ENCODE assay signal across 8 cellular contexts in genomic region chr20:59222239-59222981, GRCh38. TPM values are rescaled to one million over a fixed set of nuclear protein-coding genes. Genes with fewer than 3 reads are reported as not detected.
A peak's percentile ranks its signal among the peaks of the same experiment; 100 is the strongest.
DNase-seq lines count a peak whose midpoint lies in the region; ATAC-seq and FAIRE-seq lines count a peak whose summit lies in the region.

No MANE protein-coding gene starts in this region.

- WGBS in GM23248 (ENCODE audit: low coverage in 1 of 2, low lambda C conversion rate in 2 of 2, missing lambda C conversion rate in 2 of 2), 2 experiments: 4% methylated on average over 32 to 43 of the region's 47 CpGs
- under 1% methylated on average over 47 of the region's 47 CpGs for WGBS in right cardiac atrium

- peak; percentile 6 for DNase-seq in DMS153 (lab: John Stamatoyannopoulos, UW)
- peak; percentile 86 for DNase-seq in GM23248
- DNase-seq in MV-4-11 (lab: John Stamatoyannopoulos, UW): peak; percentile 64
- DNase-seq in T-helper 2 cell: peak; percentile 60 to 76 (median 69)
- peak in 55 of 58 donors; percentile 13 to 82 (median 50) for DNase-seq in anterior cingulate cortex (lab: John Stamatoyannopoulos, UW)
- peak; percentile 78 to 93 (median 93) for DNase-seq in right cardiac atrium
- DNase-seq in putamen (ENCODE audit: low spot score): peak; percentile 67
- DNase-seq in urothelium cell line (ENCODE audit: low spot score): peak; percentile 93

- no peak for FAIRE-seq in urothelium cell line (lab: Jason Lieb, UNC)

- intact Hi-C loops in right cardiac atrium (cut with DNase I): loop anchor here (2.0 to 10.0 kb wide), 7 partner anchors 128 to 355 kb away; no protein-coding TSS in a partner anchor

- peak overlapping the region; percentile 75 for H3K4me3 ChIP-seq in GM23248
- H3K4me3 ChIP-seq in right cardiac atrium (ENCODE audit: low read length): peak overlapping the region; percentile 67

- no peaks in the 10 kb centered on the region for H3K36me3 ChIP-seq in GM23248 (ENCODE audit: low read depth)

- peaks cover 64% of the 10 kb centered on the region for H3K27me3 ChIP-seq in GM23248 (replicated peaks; ENCODE audit: insufficient read depth)
- no peaks in the 10 kb centered on the region for H3K27me3 ChIP-seq in right cardiac atrium (ENCODE audit: control insufficient read depth, insufficient read depth)

- no peaks in the 10 kb centered on the region for H4K20me1 ChIP-seq in GM23248 (ENCODE audit: insufficient read depth)

- no peaks in the 10 kb centered on the region for H3K79me2 ChIP-seq in GM23248 (ENCODE audit: insufficient read depth)

- peaks cover 5% of the 10 kb centered on the region for H3K4me1 ChIP-seq in GM23248 (ENCODE audit: insufficient read depth)
- peaks cover 3% of the 10 kb centered on the region for H3K4me1 ChIP-seq in right cardiac atrium (ENCODE audit: control insufficient read depth, insufficient read depth, low read length)

- in situ Hi-C loops in GM23248 (cut with MboI): no loop called here

- peak overlapping the region; percentile 88 for H3K4me2 ChIP-seq in GM23248 (ENCODE audit: unreplicated experiment)

- H3F3A ChIP-seq in GM23248 (ENCODE audit: insufficient read depth): no peaks in the 10 kb centered on the region

- no peak overlapping the region for H3K27ac ChIP-seq in GM23248
- H3K27ac ChIP-seq in right cardiac atrium (ENCODE audit: low read length): no peak overlapping the region

- H2AFZ ChIP-seq in GM23248: peak overlapping the region; percentile 94

- ATAC-seq in right cardiac atrium: peak; percentile 92 to 94

- H3K9me3 ChIP-seq in GM23248 (ENCODE audit: low read depth) (no peaks in the 10 kb centered on the region), right cardiac atrium (ENCODE audit: control insufficient read depth, low read length) (no peaks in the 10 kb centered on the region)

- H3K9ac ChIP-seq in GM23248: peak overlapping the region; percentile 70

- H3K9me2 ChIP-seq in GM23248 (ENCODE audit: insufficient read depth): no peaks in the 10 kb centered on the region

RNA-seq across cellular contexts. Expression of gene ZNF831, which starts 58.8 kb away (rescaled TPM):
- not detected in 2 replicates for total RNA-seq in GM23248 (2014; rRNA removed; shearing (Covaris generic))
- polyA plus RNA-seq in GM23248 (2016; fragmentation: Nextera tagmentation; extraction: Ambion mirVana) (not detected in 2 replicates), right cardiac atrium (0.05 TPM)
- under 1 TPM; 0.06 to 0.18 (median 0.16) TPM for total RNA-seq in right cardiac atrium

Comparison
In these comparisons a context has a peak if more than half of its experiments do, and no peak if none do; other contexts are left out.
1. DNase-seq: peak in every context shown above with its lines; median percentile 93 in right cardiac atrium; 93 in urothelium cell line; 86 in GM23248; 69 in T-helper 2 cell; 67 in putamen; 64 in MV-4-11; 50 in anterior cingulate cortex; 6 in DMS153.